ENCODE assay signal across 8 cellular contexts in the genomic region with DNA sequence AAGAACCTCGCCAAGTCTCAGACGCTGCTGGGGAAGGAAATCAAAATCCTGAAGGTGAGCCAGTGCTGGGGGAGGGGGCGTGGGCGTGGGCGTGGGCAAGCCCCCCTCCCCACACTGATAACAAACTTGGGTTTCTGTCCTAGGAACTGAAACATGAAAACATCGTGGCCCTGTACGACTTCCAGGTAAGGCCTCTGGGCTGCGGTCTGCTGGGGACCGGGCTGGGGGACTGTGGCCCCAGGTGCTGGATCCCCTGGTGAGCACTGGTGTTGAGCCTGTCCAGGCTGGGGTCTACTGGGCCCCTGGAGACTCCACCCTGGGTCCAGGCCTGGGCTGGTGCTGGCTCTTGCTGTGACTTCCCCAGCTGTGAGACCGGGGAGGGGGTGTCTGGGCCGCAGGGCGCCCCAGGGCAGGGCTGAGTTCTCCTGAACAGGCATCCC. TPM values are rescaled to one million over a fixed set of nuclear protein-coding genes. Genes with fewer than 3 reads are reported as not detected.
DNase-seq lines count a peak whose midpoint lies in the region; ATAC-seq and TF ChIP-seq lines count a peak whose summit lies in the region.

No MANE protein-coding gene starts in this region.

- H3K23ac ChIP-seq in neuronal stem cell (ENCODE audit: low read depth, low read length, poor library complexity): peak overlapping the region; percentile 60

- peak; percentile 5 for ATAC-seq in GM21360 (IDR thresholded peaks at IDR 0.05; ENCODE audit: unreplicated experiment)

- no peak for TF ChIP-seq CTCF in A673 (conservative IDR thresholded peaks at IDR 0.05; ENCODE audit: low read depth, low read length)

- intact Hi-C loops in A673 (cut with micrococcal nuclease; ENCODE audit: unreplicated experiment): no loop called here

- no peak overlapping the region for H3K9ac ChIP-seq in neuronal stem cell (ENCODE audit: low read depth, low read length, poor library complexity)

- H2AK5ac ChIP-seq in neuronal stem cell (ENCODE audit: low read depth, low read length): peak overlapping the region; percentile 70

- BruUV-seq in A673 (replicated peaks; lab: Mats Ljungman, UMichigan): TSS peak; percentile 34

- no peak overlapping the region for H4K8ac ChIP-seq in neuronal stem cell (ENCODE audit: low read depth, low read length)

- peaks cover 12% of the 10 kb centered on the region for H3K79me1 ChIP-seq in neuronal stem cell (ENCODE audit: low read depth, low read length)

- peak overlapping the region; percentile 29 for H2BK5ac ChIP-seq in neuronal stem cell (ENCODE audit: low read length)

- DNase-seq in A673 (ENCODE audit: low spot score) (no peak), OCI-M1 (lab: John Stamatoyannopoulos, UW) (peak; percentile 49), neuronal stem cell (ENCODE audit: low spot score) (no peak), COLO829 (ENCODE audit: low spot score) (no peak), SHP77 (lab: John Stamatoyannopoulos, UW) (no peak)
- DNase-seq in effector memory CD4-positive, alpha-beta T cell: no peak
- no peak for DNase-seq in activated CD8-positive, alpha-beta memory T cell treated with anti-CD3 and anti-CD28 coated beads for 24 hours

- no peak overlapping the region for H2BK12ac ChIP-seq in neuronal stem cell (ENCODE audit: low read length)

- H3K9me3 ChIP-seq in A673 (ENCODE audit: low read depth, low read length, poor library complexity, severe bottlenecking) (no peaks in the 10 kb centered on the region), neuronal stem cell (replicated peaks in 1 of 2; ENCODE audit: control insufficient read depth in 2 of 2, insufficient read depth in 1 of 2, low read depth in 1 of 2, low read length in 2 of 2) (peaks cover 0 to 1% of the 10 kb centered on the region in 2 donors)
- no peaks in the 10 kb centered on the region for H3K9me3 ChIP-seq in effector memory CD4-positive, alpha-beta T cell (ENCODE audit: control insufficient read depth, low read length)

- no peak overlapping the region for H2BK15ac ChIP-seq in neuronal stem cell (ENCODE audit: low read length)

- CTCF ChIA-PET in A673 (lab: Charles Lee): no interaction called here

- peak overlapping the region; percentile 84 for H3K4me2 ChIP-seq in neuronal stem cell (ENCODE audit: insufficient read depth, low read length, poor library complexity, severe bottlenecking)

- WGBS in neuronal stem cell (ENCODE audit: extremely low coverage in 2 of 2, insufficient read length in 2 of 2, insufficient replicate concordance in 1 of 2), 2 donors: no CpG with 5 or more reads among the region's 12 CpGs

- H3K4me1 ChIP-seq in A673 (ENCODE audit: insufficient read depth, low read length, poor library complexity, severe bottlenecking): peaks cover 12% of the 10 kb centered on the region
- H3K4me1 ChIP-seq in effector memory CD4-positive, alpha-beta T cell (ENCODE audit: control insufficient read depth, insufficient read depth, low read length, poor library complexity, severe bottlenecking): peaks cover 19% of the 10 kb centered on the region
- H3K4me1 ChIP-seq in neuronal stem cell (ENCODE audit: control insufficient read depth in 2 of 2, insufficient read depth in 1 of 2, low read depth in 1 of 2, low read length in 2 of 2): peaks cover 14 to 21% of the 10 kb centered on the region in 2 donors

- H3K18ac ChIP-seq in neuronal stem cell (ENCODE audit: low read length): peak overlapping the region; percentile 87

- H3K4me3 ChIP-seq in A673 (ENCODE audit: low read depth, low read length, poor library complexity, severe bottlenecking) (peak overlapping the region; percentile 70), neuronal stem cell (ENCODE audit: low read length in 2 of 2) (peak overlapping the region; percentile 72 to 77)
- peak overlapping the region; percentile 75 for H3K4me3 ChIP-seq in effector memory CD4-positive, alpha-beta T cell (ENCODE audit: insufficient read depth, low read depth, low read length, poor library complexity, severe bottlenecking)

- peaks cover 4% of the 10 kb centered on the region for H3K36me3 ChIP-seq in A673 (ENCODE audit: insufficient read depth, low read length, poor library complexity, severe bottlenecking)
- H3K36me3 ChIP-seq in effector memory CD4-positive, alpha-beta T cell (ENCODE audit: control insufficient read depth, insufficient read depth, low read length): no peaks in the 10 kb centered on the region
- H3K36me3 ChIP-seq in neuronal stem cell (replicated peaks in 1 of 2; ENCODE audit: control insufficient read depth in 2 of 2, insufficient read depth in 2 of 2, low read length in 2 of 2): peaks cover 8 to 39% of the 10 kb centered on the region in 2 donors

- no peak overlapping the region for H4K91ac ChIP-seq in neuronal stem cell (ENCODE audit: low read depth, low read length, poor library complexity)

- H2BK120ac ChIP-seq in neuronal stem cell (ENCODE audit: low read depth, low read length): no peak overlapping the region

- no peak overlapping the region for H2AFZ ChIP-seq in neuronal stem cell (ENCODE audit: low read length)

- peak overlapping the region; percentile 76 for H3K27ac ChIP-seq in A673 (ENCODE audit: low read depth, low read length, poor library complexity, severe bottlenecking)
- peak overlapping the region; percentile 63 for H3K27ac ChIP-seq in effector memory CD4-positive, alpha-beta T cell (ENCODE audit: insufficient read depth, low read length, poor library complexity, severe bottlenecking)
- H3K27ac ChIP-seq in neuronal stem cell (replicated peaks; ENCODE audit: low read length): no peak overlapping the region

- H3K27me3 ChIP-seq in A673 (replicated peaks; ENCODE audit: insufficient read depth, low read depth, low read length, poor library complexity): no peaks in the 10 kb centered on the region
- H3K27me3 ChIP-seq in effector memory CD4-positive, alpha-beta T cell (replicated peaks; ENCODE audit: control insufficient read depth, insufficient read depth, low read length, poor library complexity, severe bottlenecking): no peaks in the 10 kb centered on the region
- no peaks in the 10 kb centered on the region for H3K27me3 ChIP-seq in neuronal stem cell (ENCODE audit: control insufficient read depth in 3 of 3, insufficient read depth in 3 of 3, low read depth in 1 of 3, low read length in 3 of 3)

- no peak overlapping the region for H3K4ac ChIP-seq in neuronal stem cell (ENCODE audit: low read length)

- no peak overlapping the region for H3K14ac ChIP-seq in neuronal stem cell (ENCODE audit: low read length)

- POLR2A ChIA-PET in A673 (lab: Charles Lee; ENCODE audit: low non-redundant PET): no interaction called here

RNA-seq across cellular contexts. Expression of a gene that starts 1.2 kb away (rescaled TPM):
- 56.1 and 57.3 TPM in 2 replicates for total RNA-seq in A673 (2021)
- polyA plus RNA-seq in neuronal stem cell (2013, experiment 1 of 2): 21.6 TPM
- polyA plus RNA-seq in neuronal stem cell (2013, experiment 2 of 2): 22.4 TPM

RNA-seq across cellular contexts. Expression of a gene that starts 33.4 kb away (rescaled TPM):
- 83.3 and 103 TPM in 2 replicates for total RNA-seq in A673 (2021)
- polyA plus RNA-seq in neuronal stem cell (2013, experiment 1 of 2): 10.3 TPM
- polyA plus RNA-seq in neuronal stem cell (2013, experiment 2 of 2): 8.8 TPM

RNA-seq across cellular contexts. Expression of a gene that starts 54.1 kb away (rescaled TPM):
- 80.1 and 91.4 TPM in 2 replicates for total RNA-seq in A673 (2021)
- polyA plus RNA-seq in neuronal stem cell (2013, experiment 1 of 2): 20.4 TPM
- polyA plus RNA-seq in neuronal stem cell (2013, experiment 2 of 2): 21.2 TPM
